13 cellular contexts compared by ENCODE assay signal in genomic region chr3:114499986-114500385, GRCh38.
DNase-seq lines count a peak whose midpoint lies in the region; ATAC-seq and TF ChIP-seq lines count a peak whose summit lies in the region.
"Had no signal": no experiment of that assay in that cellular context is flagged by ENCODE, and none has a peak within 500 bp of the region (broad histone marks: within the 10 kb centered on the region; RNA-seq: fewer than 3 reads in every experiment).

No MANE protein-coding gene starts in this region.

- DNase-seq in CD4-positive, CD25-positive, alpha-beta regulatory T cell = peak in 2 of 3 donors; percentile 20 to 37
- DNase-seq in M059J (ENCODE audit: low read depth) (peak; percentile 65), fibroblast of lung (ENCODE audit: low read depth in 2 of 2) (peak; percentile 38 to 81)
- DNase-seq in stimulated activated CD4-positive, alpha-beta T cell treated with anti-CD3 and anti-CD28 coated beads, Interleukin-4, amount 100 ng/mL, for 1 hour = no peak
- DNase-seq in T-helper 2 cell treated with Interferon-gamma antibody and Interleukin-4, amounts not matched to agents 5 μg/mL and 100 μg/mL, for 36 hours (ENCODE audit: low spot score) = no peak
- DNase-seq: effector CD8-positive, alpha-beta T cell; NCI-H146; stimulated activated CD4-positive, alpha-beta T cell treated with anti-CD3 and anti-CD28 coated beads, Interleukin-4, amount 100 ng/mL, for 4 hours; upper lobe of left lung had no signal

- H3K27ac Mint-ChIP-seq in CD4-positive, CD25-positive, alpha-beta regulatory T cell = no peak overlapping the region
- H3K27ac Mint-ChIP-seq in T-helper 2 cell treated with Interferon-gamma antibody and Interleukin-4, amounts not matched to agents 5 μg/mL and 100 μg/mL, for 36 hours = no peak overlapping the region

- H3K36me3 ChIP-seq in CD4-positive, CD25-positive, alpha-beta regulatory T cell (ENCODE audit: control insufficient read depth, insufficient read depth, low read length) = no peaks in the 10 kb centered on the region
- no peaks in the 10 kb centered on the region for H3K36me3 ChIP-seq in fibroblast of lung (ENCODE audit: control insufficient read depth, insufficient read depth, low read length)
- H3K36me3 ChIP-seq: upper lobe of left lung had no signal

- TF ChIP-seq CTCF in fibroblast of lung (conservative IDR thresholded peaks at IDR 0.05 in 1 of 2, IDR thresholded peaks at IDR 0.05 in 1 of 2; ENCODE audit: low read depth in 1 of 2, low read length in 2 of 2) = no peak

- H3K27me3 ChIP-seq in CD4-positive, CD25-positive, alpha-beta regulatory T cell (ENCODE audit: control insufficient read depth, insufficient read depth, low read length) = no peaks in the 10 kb centered on the region
- no peaks in the 10 kb centered on the region for H3K27me3 ChIP-seq in fibroblast of lung (ENCODE audit: control insufficient read depth, insufficient read depth, low read length)
- H3K27me3 ChIP-seq: SJSA1, upper lobe of left lung had no signal

- peak overlapping the region; percentile 49 for H3K4me3 ChIP-seq in CD4-positive, CD25-positive, alpha-beta regulatory T cell (ENCODE audit: low read depth, low read length)
- H3K4me3 ChIP-seq in fibroblast of lung (replicated peaks in 1 of 4; ENCODE audit: control extremely low read depth in 1 of 4, insufficient read depth in 1 of 4, low read depth in 3 of 4, low read length in 4 of 4) = no peak overlapping the region
- H3K4me3 ChIP-seq: SJSA1, upper lobe of left lung had no signal

- peak overlapping the region in 2 of 4 donors; percentile 1 to 23 for H3K4me3 Mint-ChIP-seq in CD4-positive, CD25-positive, alpha-beta regulatory T cell
- H3K4me3 Mint-ChIP-seq in T-helper 2 cell treated with Interferon-gamma antibody and Interleukin-4, amounts not matched to agents 5 μg/mL and 100 μg/mL, for 36 hours = no peak overlapping the region

- peaks cover 3% of the 10 kb centered on the region for H3K36me3 Mint-ChIP-seq in CD4-positive, CD25-positive, alpha-beta regulatory T cell
- no peaks in the 10 kb centered on the region for H3K36me3 Mint-ChIP-seq in T-helper 2 cell treated with Interferon-gamma antibody and Interleukin-4, amounts not matched to agents 5 μg/mL and 100 μg/mL, for 36 hours (ENCODE audit: low read depth)

- H3K9me3 ChIP-seq in CD4-positive, CD25-positive, alpha-beta regulatory T cell (ENCODE audit: control insufficient read depth in 2 of 2, low read length in 2 of 2) = no peaks in the 10 kb centered on the region
- no peaks in the 10 kb centered on the region for H3K9me3 ChIP-seq in fibroblast of lung (ENCODE audit: control insufficient read depth, insufficient read depth, low read depth, low read length)
- H3K9me3 ChIP-seq: SJSA1, upper lobe of left lung had no signal

- peaks cover 10% of the 10 kb centered on the region for H3K4me1 ChIP-seq in CD4-positive, CD25-positive, alpha-beta regulatory T cell (ENCODE audit: control insufficient read depth, insufficient read depth, low read length, poor library complexity, severe bottlenecking)
- H3K4me1 ChIP-seq in fibroblast of lung (ENCODE audit: control insufficient read depth, extremely low read depth, insufficient read depth, low read length) = peaks cover 7% of the 10 kb centered on the region

- peaks cover 0 to 2% (median 0%) of the 10 kb centered on the region in 7 donors for H3K9me3 Mint-ChIP-seq in CD4-positive, CD25-positive, alpha-beta regulatory T cell
- no peaks in the 10 kb centered on the region for H3K9me3 Mint-ChIP-seq in T-helper 2 cell treated with Interferon-gamma antibody and Interleukin-4, amounts not matched to agents 5 μg/mL and 100 μg/mL, for 36 hours

- H3K27ac ChIP-seq in CD4-positive, CD25-positive, alpha-beta regulatory T cell (ENCODE audit: insufficient read depth, low read length, poor library complexity, severe bottlenecking) = no peak overlapping the region
- no peak overlapping the region for H3K27ac ChIP-seq in fibroblast of lung (ENCODE audit: insufficient read depth, low read length)
- H3K27ac ChIP-seq: upper lobe of left lung had no signal

- H3K79me2 ChIP-seq in fibroblast of lung (ENCODE audit: control insufficient read depth, insufficient read depth, low read length) = no peaks in the 10 kb centered on the region

- H3K9ac ChIP-seq in fibroblast of lung (ENCODE audit: insufficient read depth, low read length) = no peak overlapping the region

- H3K4me2 ChIP-seq in fibroblast of lung (ENCODE audit: extremely low read depth, insufficient read depth, low read length) = no peak overlapping the region

- no peaks in the 10 kb centered on the region for H4K20me1 ChIP-seq in fibroblast of lung (ENCODE audit: control insufficient read depth, extremely low read depth, insufficient read depth, low read length)

- H3K4me1 Mint-ChIP-seq in CD4-positive, CD25-positive, alpha-beta regulatory T cell = peaks cover 11 to 28% (median 19%) of the 10 kb centered on the region in 4 donors
- peaks cover 18% of the 10 kb centered on the region for H3K4me1 Mint-ChIP-seq in T-helper 2 cell treated with Interferon-gamma antibody and Interleukin-4, amounts not matched to agents 5 μg/mL and 100 μg/mL, for 36 hours (ENCODE audit: low read depth)

- H2AFZ ChIP-seq in fibroblast of lung (ENCODE audit: low read length) = no peak overlapping the region

- H3K27me3 Mint-ChIP-seq in CD4-positive, CD25-positive, alpha-beta regulatory T cell = peaks cover 4% of the 10 kb centered on the region
- peaks cover 24% of the 10 kb centered on the region for H3K27me3 Mint-ChIP-seq in T-helper 2 cell treated with Interferon-gamma antibody and Interleukin-4, amounts not matched to agents 5 μg/mL and 100 μg/mL, for 36 hours (ENCODE audit: low read depth)

- no peak for ATAC-seq in CD4-positive, CD25-positive, alpha-beta regulatory T cell (ENCODE audit: low read depth in 2 of 2)
- ATAC-seq in GM19463 (IDR thresholded peaks at IDR 0.05; ENCODE audit: unreplicated experiment) (peak; percentile 54), GM21737 (IDR thresholded peaks at IDR 0.05; ENCODE audit: unreplicated experiment) (no peak), GM18517 (IDR thresholded peaks at IDR 0.05; ENCODE audit: unreplicated experiment) (no peak)

Comparison
In these comparisons a context has a peak if more than half of its experiments do, and no peak if none do; other contexts are left out.
1. DNase-seq: peak in CD4-positive, CD25-positive, alpha-beta regulatory T cell (2 of 3), M059J (single experiment) and fibroblast of lung (2 of 2); none in stimulated activated CD4-positive, alpha-beta T cell treated with anti-CD3 and anti-CD28 coated beads, Interleukin-4, amount 100 ng/mL, for 1 hour (single experiment) and T-helper 2 cell treated with Interferon-gamma antibody and Interleukin-4, amounts not matched to agents 5 μg/mL and 100 μg/mL, for 36 hours (single experiment).